In genomic region chr1:144551107-144551542, GRCh38 we compare ENCODE assay signal across 8 cellular contexts. TPM values are rescaled to one million over a fixed set of nuclear protein-coding genes. Genes with fewer than 3 reads are reported as not detected.
DNase-seq lines count a peak whose midpoint lies in the region; ATAC-seq and TF ChIP-seq lines count a peak whose summit lies in the region.

No MANE protein-coding gene starts in this region.

- H3K4me1 ChIP-seq in mesenchymal stem cell (ENCODE audit: control insufficient read depth, insufficient read depth, low read depth, low read length) = peaks cover 2% of the 10 kb centered on the region

- no peak overlapping the region for H2BK5ac ChIP-seq in mesenchymal stem cell (ENCODE audit: low read depth, low read length, poor library complexity, severe bottlenecking)

- no peak overlapping the region for H3K23ac ChIP-seq in mesenchymal stem cell (ENCODE audit: low read length in 2 of 2)

- H3K4me3 ChIP-seq in astrocyte of the cerebellum (ENCODE audit: low read depth, low read length) (peak overlapping the region; percentile 43), mesenchymal stem cell (ENCODE audit: insufficient read depth in 1 of 2, low read depth in 1 of 2, low read length in 2 of 2) (peak overlapping the region in 1 of 2 experiments; percentile 83)

- H4K8ac ChIP-seq in mesenchymal stem cell (ENCODE audit: low read length) = no peak overlapping the region

- no peaks in the 10 kb centered on the region for H3K79me1 ChIP-seq in mesenchymal stem cell (replicated peaks; ENCODE audit: low read length, poor library complexity, severe bottlenecking)

- H3K4ac ChIP-seq in mesenchymal stem cell (ENCODE audit: low read depth in 1 of 2, low read length in 2 of 2) = no peak overlapping the region

- no peak for TF ChIP-seq CTCF in astrocyte of the cerebellum (IDR thresholded peaks at IDR 0.05; ENCODE audit: low read depth, low read length, missing control alignments)

- ATAC-seq in HG03460 (IDR thresholded peaks at IDR 0.05; ENCODE audit: unreplicated experiment) = no peak

- peak overlapping the region; percentile 94 for H3K9ac ChIP-seq in mesenchymal stem cell (ENCODE audit: low read length)

- no peaks in the 10 kb centered on the region for H3K9me3 ChIP-seq in mesenchymal stem cell (ENCODE audit: control insufficient read depth, low read length)

- H3K18ac ChIP-seq in mesenchymal stem cell (ENCODE audit: low read depth in 1 of 2, low read length in 2 of 2) = no peak overlapping the region

- 13% methylated on average over 21 of the region's 23 CpGs for WGBS in mesenchymal stem cell

- no peaks in the 10 kb centered on the region for H3K36me3 ChIP-seq in mesenchymal stem cell (ENCODE audit: control insufficient read depth in 1 of 2, insufficient read depth in 2 of 2, low read depth in 1 of 2, low read length in 2 of 2)

- DNase-seq in stimulated activated CD4-positive, alpha-beta T cell treated with anti-CD3 and anti-CD28 coated beads, Interleukin-1b, Interleukin-23, amount 100 ng/mL, for 48 hours = peak; percentile 78
- DNase-seq in stimulated activated CD4-positive, alpha-beta T cell treated with anti-CD3 and anti-CD28 coated beads, Interleukin-4, amount 100 ng/mL, for 24 hours = no peak
- no peak for DNase-seq in astrocyte of the cerebellum (ENCODE audit: low read depth)
- DNase-seq in mesenchymal stem cell = peak; percentile 98
- no peak for DNase-seq in NCI-H524 (lab: John Stamatoyannopoulos, UW)
- no peak for DNase-seq in NCI-H524 treated with DMSO at 0.1 percent for 48 hours (lab: John Stamatoyannopoulos, UW)
- no peak for DNase-seq in NCI-H345 (lab: John Stamatoyannopoulos, UW)

- no peak overlapping the region for H2AK5ac ChIP-seq in mesenchymal stem cell (ENCODE audit: low read length, severe bottlenecking)

- H2BK15ac ChIP-seq in mesenchymal stem cell (ENCODE audit: low read depth, poor library complexity, severe bottlenecking) = no peak overlapping the region

- no peaks in the 10 kb centered on the region for H3K27me3 ChIP-seq in mesenchymal stem cell (ENCODE audit: control insufficient read depth in 1 of 2, insufficient read depth in 1 of 2, low read length in 2 of 2)

- H4K91ac ChIP-seq in mesenchymal stem cell (ENCODE audit: low read length) = no peak overlapping the region

- peak overlapping the region; percentile 48 for H3K4me2 ChIP-seq in mesenchymal stem cell (ENCODE audit: low read length, poor library complexity, severe bottlenecking)

- no peak overlapping the region for H2BK120ac ChIP-seq in mesenchymal stem cell (ENCODE audit: low read depth, low read length)

- H2BK12ac ChIP-seq in mesenchymal stem cell (ENCODE audit: low read length in 2 of 2) = no peak overlapping the region

- H2AFZ ChIP-seq in mesenchymal stem cell (ENCODE audit: low read depth, low read length) = no peak overlapping the region

- no peak overlapping the region for H3K14ac ChIP-seq in mesenchymal stem cell (ENCODE audit: low read length in 2 of 2)

- H3K27ac ChIP-seq in mesenchymal stem cell (ENCODE audit: low read length, poor library complexity, severe bottlenecking) = peak overlapping the region; percentile 89

- in situ Hi-C loops in astrocyte of the cerebellum (cut with HindIII; ENCODE audit: low sequenced_read_pairs) = no loop called here

RNA-seq across cellular contexts. Expression of gene PPIAL4F, which starts 41.6 kb away (rescaled TPM):
- not detected for polyA plus RNA-seq in mesenchymal stem cell (2013, experiment 1 of 2)
- not detected for polyA plus RNA-seq in mesenchymal stem cell (2013, experiment 2 of 2)

Comparison
In these comparisons a context has a peak if more than half of its experiments do, and no peak if none do; other contexts are left out.
1. DNase-seq: peak in stimulated activated CD4-positive, alpha-beta T cell treated with anti-CD3 and anti-CD28 coated beads, Interleukin-1b, Interleukin-23, amount 100 ng/mL, for 48 hours (single experiment) and mesenchymal stem cell (single experiment); none in stimulated activated CD4-positive, alpha-beta T cell treated with anti-CD3 and anti-CD28 coated beads, Interleukin-4, amount 100 ng/mL, for 24 hours (single experiment), astrocyte of the cerebellum (single experiment), NCI-H524 (0 of 2), NCI-H524 treated with DMSO at 0.1 percent for 48 hours (single experiment) and NCI-H345 (single experiment).